Comparison of ENCODE assay signal across 13 cellular contexts in genomic region chr1:203311368-203312301, GRCh38. TPM values are rescaled to one million over a fixed set of nuclear protein-coding genes. Genes with fewer than 3 reads are reported as not detected.
DNase-seq lines count a peak whose midpoint lies in the region; ATAC-seq and TF ChIP-seq lines count a peak whose summit lies in the region.
"Had no signal": no experiment of that assay in that cellular context is flagged by ENCODE, and none has a peak within 500 bp of the region (broad histone marks: within the 10 kb centered on the region; RNA-seq: fewer than 3 reads in every experiment).

No MANE protein-coding gene starts in this region.

- peaks cover 55% of the 10 kb centered on the region for H3K4me1 Mint-ChIP-seq in activated T-helper 1 cell treated with anti-CD3 and anti-CD28 coated beads, Interleukin-12 subunit alpha, Interleukin-12 subunit beta, Interleukin-2, Interleukin-4 antibody, amounts not matched to agents 30 ng/mL and 10 ng/mL and 1 ng/mL, durations not matched to agents 14 hours and 24 hours and 36 hours (ENCODE audit: low read depth)
- peaks cover 37% of the 10 kb centered on the region for H3K4me1 Mint-ChIP-seq in progenitor cell of endocrine pancreas (ENCODE audit: low read depth)

- ATAC-seq in GM21786 (IDR thresholded peaks at IDR 0.05; ENCODE audit: unreplicated experiment) = no peak
- ATAC-seq: WTC11 had no signal

- H3K4me3 Mint-ChIP-seq in activated T-helper 1 cell treated with anti-CD3 and anti-CD28 coated beads, Interleukin-12 subunit alpha, Interleukin-12 subunit beta, Interleukin-2, Interleukin-4 antibody, amounts not matched to agents 30 ng/mL and 10 ng/mL and 1 ng/mL, durations not matched to agents 14 hours and 24 hours and 36 hours = no peak overlapping the region
- H3K4me3 Mint-ChIP-seq in progenitor cell of endocrine pancreas (ENCODE audit: low read depth) = no peak overlapping the region
- H3K4me3 Mint-ChIP-seq: WTC11 had no signal

- peak overlapping the region; percentile 40 for H3K27ac Mint-ChIP-seq in activated T-helper 1 cell treated with anti-CD3 and anti-CD28 coated beads, Interleukin-12 subunit alpha, Interleukin-12 subunit beta, Interleukin-2, Interleukin-4 antibody, amounts not matched to agents 30 ng/mL and 10 ng/mL and 1 ng/mL, durations not matched to agents 14 hours and 24 hours and 36 hours
- peak overlapping the region; percentile 45 for H3K27ac Mint-ChIP-seq in progenitor cell of endocrine pancreas
- H3K27ac Mint-ChIP-seq: WTC11 had no signal

- peak; percentile 75 for DNase-seq in CMK (ENCODE audit: low read depth)
- peak in 74 of 76 experiments; percentile 47 to 96 (median 83) for DNase-seq in HUDEP-2 (lab: John Stamatoyannopoulos, UW; ENCODE audit: unreplicated experiment in 76 of 76)
- no peak for DNase-seq in activated T-helper 1 cell treated with anti-CD3 and anti-CD28 coated beads, Interleukin-12 subunit alpha, Interleukin-12 subunit beta, Interleukin-2, Interleukin-4 antibody, amounts not matched to agents 30 ng/mL and 10 ng/mL and 1 ng/mL, durations not matched to agents 14 hours and 24 hours and 36 hours (ENCODE audit: low spot score)
- no peak for DNase-seq in progenitor cell of endocrine pancreas (ENCODE audit: low spot score, unreplicated experiment)
- no peak for DNase-seq in pons (ENCODE audit: low spot score)
- DNase-seq in dermis blood vessel endothelial cell = no peak
- DNase-seq: activated gamma-delta T cell, esophagus squamous epithelium, NCI-H1436 treated with DMSO at 0.1 percent for 48 hours, NCI-H526, SHP77 had no signal

- intact Hi-C loops in activated T-helper 1 cell treated with anti-CD3 and anti-CD28 coated beads, Interleukin-12 subunit alpha, Interleukin-12 subunit beta, Interleukin-2, Interleukin-4 antibody, amounts not matched to agents 30 ng/mL and 10 ng/mL and 1 ng/mL, durations not matched to agents 14 hours and 24 hours and 36 hours (cut with micrococcal nuclease) = no loop called here

- H3K9me3 Mint-ChIP-seq in activated T-helper 1 cell treated with anti-CD3 and anti-CD28 coated beads, Interleukin-12 subunit alpha, Interleukin-12 subunit beta, Interleukin-2, Interleukin-4 antibody, amounts not matched to agents 30 ng/mL and 10 ng/mL and 1 ng/mL, durations not matched to agents 14 hours and 24 hours and 36 hours = no peaks in the 10 kb centered on the region
- H3K9me3 Mint-ChIP-seq in progenitor cell of endocrine pancreas (ENCODE audit: low read depth) = no peaks in the 10 kb centered on the region
- H3K9me3 Mint-ChIP-seq: WTC11 had no signal

- no peaks in the 10 kb centered on the region for H3K27me3 Mint-ChIP-seq in activated T-helper 1 cell treated with anti-CD3 and anti-CD28 coated beads, Interleukin-12 subunit alpha, Interleukin-12 subunit beta, Interleukin-2, Interleukin-4 antibody, amounts not matched to agents 30 ng/mL and 10 ng/mL and 1 ng/mL, durations not matched to agents 14 hours and 24 hours and 36 hours (ENCODE audit: insufficient read depth)
- no peaks in the 10 kb centered on the region for H3K27me3 Mint-ChIP-seq in progenitor cell of endocrine pancreas

- TF ChIP-seq CTCF in progenitor cell of endocrine pancreas (IDR thresholded peaks at IDR 0.05; ENCODE audit: unreplicated experiment) = no peak

- H3K36me3 Mint-ChIP-seq in activated T-helper 1 cell treated with anti-CD3 and anti-CD28 coated beads, Interleukin-12 subunit alpha, Interleukin-12 subunit beta, Interleukin-2, Interleukin-4 antibody, amounts not matched to agents 30 ng/mL and 10 ng/mL and 1 ng/mL, durations not matched to agents 14 hours and 24 hours and 36 hours (ENCODE audit: low read depth) = peaks cover 67% of the 10 kb centered on the region
- H3K36me3 Mint-ChIP-seq in progenitor cell of endocrine pancreas (ENCODE audit: insufficient read depth) = peaks cover 32% of the 10 kb centered on the region

RNA-seq across cellular contexts. Expression of gene BTG2, which starts 6.3 kb away (rescaled TPM):
- 137 and 139 TPM in 2 replicates for total RNA-seq in activated T-helper 1 cell treated with anti-CD3 and anti-CD28 coated beads, Interleukin-12 subunit alpha, Interleukin-12 subunit beta, Interleukin-2, Interleukin-4 antibody, amounts not matched to agents 30 ng/mL and 10 ng/mL and 1 ng/mL, durations not matched to agents 14 hours and 24 hours and 36 hours
- 103 and 110 TPM in 2 replicates for total RNA-seq in progenitor cell of endocrine pancreas
- 63.5 and 64.7 TPM in 2 replicates for total RNA-seq in dermis blood vessel endothelial cell

RNA-seq across cellular contexts. Expression of gene FMOD, which starts 39.3 kb away (rescaled TPM):
- total RNA-seq in activated T-helper 1 cell treated with anti-CD3 and anti-CD28 coated beads, Interleukin-12 subunit alpha, Interleukin-12 subunit beta, Interleukin-2, Interleukin-4 antibody, amounts not matched to agents 30 ng/mL and 10 ng/mL and 1 ng/mL, durations not matched to agents 14 hours and 24 hours and 36 hours = 3.4 and 4.1 TPM in 2 replicates
- total RNA-seq in progenitor cell of endocrine pancreas (2.5 and 3.1 TPM in 2 replicates), dermis blood vessel endothelial cell (11.4 and 21.2 TPM in 2 replicates)

Comparison
In these comparisons a context has a peak if more than half of its experiments do, and no peak if none do; other contexts are left out.
1. DNase-seq: peak in CMK (single experiment) and HUDEP-2 (74 of 76); none in activated T-helper 1 cell treated with anti-CD3 and anti-CD28 coated beads, Interleukin-12 subunit alpha, Interleukin-12 subunit beta, Interleukin-2, Interleukin-4 antibody, amounts not matched to agents 30 ng/mL and 10 ng/mL and 1 ng/mL, durations not matched to agents 14 hours and 24 hours and 36 hours (single experiment), progenitor cell of endocrine pancreas (single experiment), pons (single experiment) and dermis blood vessel endothelial cell (single experiment).